7 cellular contexts compared by ENCODE assay signal in genomic region chr5:89930591-89931383, GRCh38.
DNase-seq lines count a peak whose midpoint lies in the region; ATAC-seq and TF ChIP-seq lines count a peak whose summit lies in the region.

No MANE protein-coding gene starts in this region.

- H3K27me3 Mint-ChIP-seq in T-helper 17 cell = no peaks in the 10 kb centered on the region
- no peaks in the 10 kb centered on the region for H3K27me3 Mint-ChIP-seq in CD8-positive, alpha-beta T cell (ENCODE audit: low read depth)

- H3K9me3 ChIP-seq in T-helper 17 cell (ENCODE audit: control insufficient read depth, low read length, poor library complexity, severe bottlenecking) = no peaks in the 10 kb centered on the region
- H3K9me3 ChIP-seq in CD8-positive, alpha-beta T cell (ENCODE audit: low read length) = no peaks in the 10 kb centered on the region

- CTCF ChIA-PET in CD8-positive, alpha-beta T cell (lab: Charles Lee) = no interaction called here

- H3K27me3 ChIP-seq in CD8-positive, alpha-beta T cell (ENCODE audit: insufficient read depth, low read length) = no peaks in the 10 kb centered on the region

- no peak overlapping the region for H3K4me3 Mint-ChIP-seq in T-helper 17 cell
- no peak overlapping the region for H3K4me3 Mint-ChIP-seq in CD8-positive, alpha-beta T cell

- no peak overlapping the region for H3K27ac Mint-ChIP-seq in T-helper 17 cell
- H3K27ac Mint-ChIP-seq in CD8-positive, alpha-beta T cell = no peak overlapping the region

- DNase-seq in astrocyte of the spinal cord (ENCODE audit: low read depth, low spot score) (peak; percentile 83), skeletal muscle cell (ENCODE audit: low read depth) (peak; percentile 36), DMS 273 (lab: John Stamatoyannopoulos, UW; ENCODE audit: unreplicated experiment) (no peak), T-helper 17 cell (no peak)
- DNase-seq in CD8-positive, alpha-beta T cell = no peak

- no peak overlapping the region for H3K4me3 ChIP-seq in astrocyte of the spinal cord (ENCODE audit: low read depth, low read length)
- no peak overlapping the region for H3K4me3 ChIP-seq in skeletal muscle cell (ENCODE audit: low read depth, low read length)
- no peak overlapping the region for H3K4me3 ChIP-seq in CD8-positive, alpha-beta T cell (ENCODE audit: low read depth, low read length)

- H3K9me3 Mint-ChIP-seq in CD8-positive, alpha-beta T cell = no peaks in the 10 kb centered on the region

- in situ Hi-C loops in astrocyte of the spinal cord (cut with HindIII; ENCODE audit: low sequenced_read_pairs) = no loop called here

- no peaks in the 10 kb centered on the region for H3K36me3 Mint-ChIP-seq in T-helper 17 cell (ENCODE audit: low read depth)
- no peaks in the 10 kb centered on the region for H3K36me3 Mint-ChIP-seq in CD8-positive, alpha-beta T cell

- TF ChIP-seq CTCF in astrocyte of the spinal cord (IDR thresholded peaks at IDR 0.05; ENCODE audit: low read depth, low read length) = no peak
- no peak for TF ChIP-seq CTCF in CD8-positive, alpha-beta T cell (IDR thresholded peaks at IDR 0.05)

- ATAC-seq in GM19438 (IDR thresholded peaks at IDR 0.05; ENCODE audit: low read depth, unreplicated experiment) (peak; percentile 65), HG03354 (IDR thresholded peaks at IDR 0.05; ENCODE audit: poor library complexity, severe bottlenecking, unreplicated experiment) (peak; percentile 88), T-helper 17 cell (no peak)
- ATAC-seq in CD8-positive, alpha-beta T cell = no peak

- H3K4me1 ChIP-seq in CD8-positive, alpha-beta T cell (ENCODE audit: insufficient read depth, low read length) = no peaks in the 10 kb centered on the region

- POLR2A ChIA-PET in CD8-positive, alpha-beta T cell (lab: Charles Lee) = no interaction called here

- no peak overlapping the region for H3K27ac ChIP-seq in CD8-positive, alpha-beta T cell (ENCODE audit: low read depth, low read length)

- H3K36me3 ChIP-seq in CD8-positive, alpha-beta T cell (ENCODE audit: insufficient read depth, low read length) = no peaks in the 10 kb centered on the region

- intact Hi-C loops in CD8-positive, alpha-beta T cell (cut with DNase I, micrococcal nuclease) = no loop called here

- H3K4me1 Mint-ChIP-seq in T-helper 17 cell = no peaks in the 10 kb centered on the region
- no peaks in the 10 kb centered on the region for H3K4me1 Mint-ChIP-seq in CD8-positive, alpha-beta T cell (ENCODE audit: low read depth)

Comparison
In these comparisons a context has a peak if more than half of its experiments do, and no peak if none do; other contexts are left out.
1. ATAC-seq: peak in GM19438 (single experiment) and HG03354 (single experiment); none in T-helper 17 cell (single experiment) and CD8-positive, alpha-beta T cell (single experiment).
2. DNase-seq: peak in astrocyte of the spinal cord (single experiment) and skeletal muscle cell (single experiment); none in DMS 273 (single experiment), T-helper 17 cell (0 of 3) and CD8-positive, alpha-beta T cell (0 of 7).